1 cellular context compared by ENCODE assay signal in genomic region chr10:119542990-119543813, GRCh38.
TF ChIP-seq lines count a peak whose summit lies in the region.

No MANE protein-coding gene starts in this region.

TF ChIP-seq in HEK293, 187 proteins besides CTCF, POLR2A, EP300 and RAD21 (continued from another document and continues in another):
- TF ChIP-seq ZNF398 (tag by site-specific recombination; IDR thresholded peaks at IDR 0.05) (no peak), ZNF324 (tag by site-specific recombination; IDR thresholded peaks at IDR 0.05) (no peak), ZNF354C (tag by site-specific recombination; IDR thresholded peaks at IDR 0.05; ENCODE audit: borderline replicate concordance, low read depth) (no peak), ZNF555 (tag by site-specific recombination; conservative IDR thresholded peaks at IDR 0.05) (no peak), OVOL3 (tag by site-specific recombination; IDR thresholded peaks at IDR 0.05) (no peak), ZNF155 (tag by site-specific recombination; IDR thresholded peaks at IDR 0.05) (no peak), ZFP3 (tag by site-specific recombination; IDR thresholded peaks at IDR 0.05; ENCODE audit: low read depth) (no peak), ZBTB20 (tag by site-specific recombination; IDR thresholded peaks at IDR 0.05) (peak; percentile 97), ZNF2 (tag by site-specific recombination; IDR thresholded peaks at IDR 0.05) (no peak), ZNF341 (tag by site-specific recombination; IDR thresholded peaks at IDR 0.05; ENCODE audit: low read depth) (no peak), BCL11A (tag by site-specific recombination; IDR thresholded peaks at IDR 0.05; ENCODE audit: low read depth) (peak; percentile 37; the same call in 1 of the 2 replicates), RBAK (tag by site-specific recombination; IDR thresholded peaks at IDR 0.05) (no peak), ZNF768 (tag by site-specific recombination; IDR thresholded peaks at IDR 0.05) (no peak), ZNF175 (tag by site-specific recombination; IDR thresholded peaks at IDR 0.05) (no peak), ZNF274 (IDR thresholded peaks at IDR 0.05; ENCODE audit: low read length) (no peak), ZNF274 (tag by site-specific recombination; IDR thresholded peaks at IDR 0.05; ENCODE audit: borderline replicate concordance) (no peak), HOXD13 (CRISPR knock-in tag; IDR thresholded peaks at IDR 0.05; ENCODE audit: borderline replicate concordance) (no peak), ZNF521 (tag by site-specific recombination; IDR thresholded peaks at IDR 0.05) (no peak), ZNF214 (tag by site-specific recombination; IDR thresholded peaks at IDR 0.05; ENCODE audit: borderline replicate concordance) (no peak), ZNF544 (tag by site-specific recombination; IDR thresholded peaks at IDR 0.05) (no peak), ZNF670 (tag by site-specific recombination; IDR thresholded peaks at IDR 0.05; ENCODE audit: low read depth) (no peak), MZF1 (tag by site-specific recombination; IDR thresholded peaks at IDR 0.05; ENCODE audit: borderline replicate concordance) (no peak), GLI2 (tag by site-specific recombination; IDR thresholded peaks at IDR 0.05; ENCODE audit: borderline replicate concordance, low read depth) (no peak), ZNF280C (tag by site-specific recombination; IDR thresholded peaks at IDR 0.05) (no peak), ZNF658 (tag by site-specific recombination; IDR thresholded peaks at IDR 0.05) (no peak), GLIS1 (tag by site-specific recombination; IDR thresholded peaks at IDR 0.05) (0 out of 2 replicates have a peak, but pooled peaks have one; percentile 34), ZFP37 (tag by site-specific recombination; IDR thresholded peaks at IDR 0.05) (peak; percentile 59; the same call in 1 of the 2 replicates), SP7 (tag by site-specific recombination; IDR thresholded peaks at IDR 0.05) (peak; percentile 53), YY2 (tag by site-specific recombination; IDR thresholded peaks at IDR 0.05) (no peak), ZNF366 (tag by site-specific recombination; conservative IDR thresholded peaks at IDR 0.05) (no peak), ZNF24 (tag by site-specific recombination; IDR thresholded peaks at IDR 0.05) (no peak), OSR2 (tag by site-specific recombination; IDR thresholded peaks at IDR 0.05) (no peak), ZNF747 (tag by site-specific recombination; IDR thresholded peaks at IDR 0.05) (no peak), PRDM4 (tag by site-specific recombination; IDR thresholded peaks at IDR 0.05) (peak; percentile 25; the same call in 1 of the 2 replicates), ZNF664 (tag by site-specific recombination; IDR thresholded peaks at IDR 0.05) (no peak), KLF7 (tag by site-specific recombination; IDR thresholded peaks at IDR 0.05; ENCODE audit: borderline replicate concordance) (no peak; the same call in 1 of the 2 replicates), ZNF580 (tag by site-specific recombination; IDR thresholded peaks at IDR 0.05) (no peak), SP3 (tag by site-specific recombination; IDR thresholded peaks at IDR 0.05) (no peak), ZSCAN4 (tag by site-specific recombination; IDR thresholded peaks at IDR 0.05) (no peak), PBX3 (CRISPR knock-in tag; IDR thresholded peaks at IDR 0.05) (no peak), ZNF423 (tag by site-specific recombination; IDR thresholded peaks at IDR 0.05) (no peak), ZNF791 (tag by site-specific recombination; IDR thresholded peaks at IDR 0.05) (no peak), SETDB1 (IDR thresholded peaks at IDR 0.05; ENCODE audit: insufficient read length, low read length) (no peak), ATF2 (tag by site-specific recombination; IDR thresholded peaks at IDR 0.05; ENCODE audit: low read depth) (no peak), PRDM10 (tag by site-specific recombination; IDR thresholded peaks at IDR 0.05) (no peak), BCL6B (tag by site-specific recombination; IDR thresholded peaks at IDR 0.05) (no peak), ZNF501 (tag by site-specific recombination; IDR thresholded peaks at IDR 0.05) (no peak)
